Comparison of ENCODE assay signal across 8 cellular contexts in genomic region chr19:52007436-52007804, GRCh38. TPM values are rescaled to one million over a fixed set of nuclear protein-coding genes. Genes with fewer than 3 reads are reported as not detected.
DNase-seq lines count a peak whose midpoint lies in the region; ATAC-seq and TF ChIP-seq lines count a peak whose summit lies in the region.

No MANE protein-coding gene starts in this region.

- H3K4me3 ChIP-seq in WERI-Rb-1 (ENCODE audit: low read depth, low read length): peak overlapping the region; percentile 88
- peak overlapping the region; percentile 87 for H3K4me3 ChIP-seq in trophoblast cell (ENCODE audit: low read depth, low read length)

- H2BK12ac ChIP-seq in trophoblast cell (ENCODE audit: low read length): no peak overlapping the region

- H3K4me2 ChIP-seq in trophoblast cell (ENCODE audit: low read length): peak overlapping the region; percentile 78

- intact Hi-C loops in Right ventricle myocardium inferior (cut with DNase I): no loop called here
- intact Hi-C loops in cardiac septum (cut with DNase I): loop anchor here (5.0 kb wide), 1 partner anchor 40 kb away; the partner anchor contains the start of gene ZNF432
- intact Hi-C loops in Right ventricle myocardium superior (cut with DNase I): no loop called here

- H3K14ac ChIP-seq in trophoblast cell (ENCODE audit: low read length): peak overlapping the region; percentile 55

- H3K27ac ChIP-seq in WERI-Rb-1 (no peak overlapping the region), trophoblast cell (ENCODE audit: low read depth, low read length) (no peak overlapping the region)

- H2BK5ac ChIP-seq in trophoblast cell (ENCODE audit: low read depth, low read length, poor library complexity): no peak overlapping the region

- peaks cover 10% of the 10 kb centered on the region for H3K79me1 ChIP-seq in trophoblast cell (ENCODE audit: low read length)

- peak overlapping the region; percentile 70 for H4K91ac ChIP-seq in trophoblast cell (ENCODE audit: low read depth, low read length)

- peak; percentile 21 for ATAC-seq in Right ventricle myocardium inferior
- peak; percentile 44 for ATAC-seq in Right ventricle myocardium superior (ENCODE audit: poor library complexity)

- H3K79me2 ChIP-seq in trophoblast cell (ENCODE audit: control insufficient read depth, insufficient read depth, low read length, poor library complexity): peaks cover 6% of the 10 kb centered on the region

- H2BK120ac ChIP-seq in trophoblast cell (ENCODE audit: insufficient read depth, low read length, poor library complexity): no peak overlapping the region

- H2AFZ ChIP-seq in trophoblast cell (ENCODE audit: insufficient read depth, low read length, poor library complexity): peak overlapping the region; percentile 86

- H3K23ac ChIP-seq in trophoblast cell (ENCODE audit: low read length): no peak overlapping the region

- DNase-seq in Right ventricle myocardium inferior (ENCODE audit: missing footprints): no peak
- no peak for DNase-seq in cardiac septum (ENCODE audit: low spot score)
- no peak for DNase-seq in WERI-Rb-1
- no peak for DNase-seq in Right ventricle myocardium superior
- DNase-seq in trophoblast cell: peak in 1 of 2 donors; percentile 19
- no peak for DNase-seq in SW480 (ENCODE audit: low spot score)
- DNase-seq in NCI-H446 (lab: John Stamatoyannopoulos, UW): no peak
- DNase-seq in stimulated activated naive CD4-positive, alpha-beta T cell treated with Interleukin-2 at 50 U/mL for 16 hours (lab: John Stamatoyannopoulos, UW): no peak

- H4K8ac ChIP-seq in trophoblast cell (ENCODE audit: low read depth, low read length): peak overlapping the region; percentile 66

- H3K4me1 ChIP-seq in trophoblast cell (ENCODE audit: control insufficient read depth in 1 of 2, insufficient read depth in 2 of 2, low read length in 2 of 2): peaks cover 0 to 3% of the 10 kb centered on the region in 2 experiments

- H3K9me3 ChIP-seq in WERI-Rb-1 (ENCODE audit: severe bottlenecking) (peaks cover 4% of the 10 kb centered on the region), trophoblast cell (ENCODE audit: insufficient read depth, low read depth, low read length) (no peaks in the 10 kb centered on the region)

- no CpG with 5 or more reads among the region's 10 CpGs for WGBS in trophoblast cell (ENCODE audit: extremely low coverage, insufficient coverage, insufficient read length)

- H3K18ac ChIP-seq in trophoblast cell (ENCODE audit: low read length): peak overlapping the region; percentile 57

- TF ChIP-seq CTCF in WERI-Rb-1 (IDR thresholded peaks at IDR 0.05; ENCODE audit: low read depth, low read length): no peak

- peaks cover 10% of the 10 kb centered on the region for H3K36me3 ChIP-seq in WERI-Rb-1
- peaks cover 2 to 3% of the 10 kb centered on the region in 2 experiments for H3K36me3 ChIP-seq in trophoblast cell (ENCODE audit: control insufficient read depth in 1 of 2, insufficient read depth in 2 of 2, low read length in 2 of 2)

- no peaks in the 10 kb centered on the region for H3K27me3 ChIP-seq in WERI-Rb-1 (ENCODE audit: insufficient read depth, low read depth, severe bottlenecking)
- no peaks in the 10 kb centered on the region for H3K27me3 ChIP-seq in trophoblast cell (ENCODE audit: insufficient read depth, low read length)

- H3K4ac ChIP-seq in trophoblast cell (ENCODE audit: low read depth, low read length): no peak overlapping the region

- H4K12ac ChIP-seq in trophoblast cell (ENCODE audit: low read depth, low read length): no peak overlapping the region

- H2AK5ac ChIP-seq in trophoblast cell (ENCODE audit: low read length): no peak overlapping the region

- H3K9ac ChIP-seq in trophoblast cell (ENCODE audit: low read length): peak overlapping the region; percentile 30

RNA-seq across cellular contexts. Expression of gene ZNF615, which starts 0.6 kb away (rescaled TPM):
- total RNA-seq in Right ventricle myocardium inferior (11.9 TPM), cardiac septum (11.8 TPM), Right ventricle myocardium superior (9.6 TPM)
- polyA plus RNA-seq in trophoblast cell (2013): 5.6 and 5.7 TPM in 2 replicates

RNA-seq across cellular contexts. Expression of gene ZNF614, which starts 20.8 kb away (rescaled TPM):
- total RNA-seq in Right ventricle myocardium inferior: 6.0 TPM
- total RNA-seq in cardiac septum: 6.4 TPM
- total RNA-seq in Right ventricle myocardium superior: 5.3 TPM
- polyA plus RNA-seq in trophoblast cell (2013): 13.1 and 13.4 TPM in 2 replicates

RNA-seq across cellular contexts. Expression of gene ZNF350, which starts 20.8 kb away (rescaled TPM):
- 7.3 TPM for total RNA-seq in Right ventricle myocardium inferior
- total RNA-seq in cardiac septum: 8.2 TPM
- 7.6 TPM for total RNA-seq in Right ventricle myocardium superior
- polyA plus RNA-seq in trophoblast cell (2013): 5.1 and 5.2 TPM in 2 replicates

RNA-seq across cellular contexts. Expression of gene ZNF432, which starts 41.2 kb away (rescaled TPM):
- total RNA-seq in Right ventricle myocardium inferior: 7.9 TPM
- total RNA-seq in cardiac septum: 9.6 TPM
- 8.2 TPM for total RNA-seq in Right ventricle myocardium superior
- 10.8 and 11.5 TPM in 2 replicates for polyA plus RNA-seq in trophoblast cell (2013)
